Comparison of ENCODE assay signal across 36 cellular contexts in the genomic region with DNA sequence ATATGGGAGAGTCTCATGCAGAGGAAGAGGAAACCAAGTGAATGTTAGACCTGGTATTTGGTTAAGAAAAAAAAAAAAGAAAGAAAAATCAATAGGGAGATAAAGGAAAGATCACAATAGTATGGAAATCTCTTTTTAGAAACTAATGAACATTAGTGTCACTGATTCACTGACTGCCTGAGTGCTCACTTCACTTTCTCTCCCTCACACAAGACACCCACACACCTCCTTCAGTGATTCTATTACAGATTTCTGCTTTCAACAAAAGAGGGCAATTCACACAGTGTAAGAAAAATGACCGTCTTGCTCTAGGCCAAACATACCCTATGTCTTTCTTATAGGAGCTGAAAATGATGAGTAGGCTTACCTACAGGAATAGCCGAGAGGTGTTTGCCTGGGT. TPM values are rescaled to one million over a fixed set of nuclear protein-coding genes. Genes with fewer than 3 reads are reported as not detected.
A peak's percentile ranks its signal among the peaks of the same experiment; 100 is the strongest.
DNase-seq lines count a peak whose midpoint lies in the region; ATAC-seq and TF ChIP-seq lines count a peak whose summit lies in the region.
"Had no signal": no experiment of that assay in that cellular context is flagged by ENCODE, and none has a peak within 500 bp of the region (broad histone marks: within the 10 kb centered on the region; RNA-seq: fewer than 3 reads in every experiment).

No MANE protein-coding gene starts in this region.

- no peaks in the 10 kb centered on the region for H3K9me3 ChIP-seq in gastrocnemius medialis
- H3K9me3 ChIP-seq in prostate gland: no peaks in the 10 kb centered on the region
- H3K9me3 ChIP-seq: A549, BE2C, Caco-2 had no signal

- TF ChIP-seq CTCF in gastrocnemius medialis (IDR thresholded peaks at IDR 0.05 in 4 of 5, conservative IDR thresholded peaks at IDR 0.05 in 1 of 5) (no peak), prostate gland (IDR thresholded peaks at IDR 0.05) (no peak)

- TF ChIP-seq POLR2A in gastrocnemius medialis (IDR thresholded peaks at IDR 0.05) (no peak), prostate gland (IDR thresholded peaks at IDR 0.05) (no peak)

- in situ Hi-C loops in gastrocnemius medialis (cut with MboI; ENCODE audit: low sequenced_read_pairs in 4 of 4): no loop called here

- H3K4me3 Mint-ChIP-seq in stimulated activated naive B cell treated with anti-CD40 and anti-IgM and Interleukin-4, amounts not matched to agents 10 μg/mL and 1 μg/mL and 100 μg/mL, for 72 hours: no peak overlapping the region
- H3K4me3 Mint-ChIP-seq: B cell; CD14-positive monocyte; CD4-positive, alpha-beta memory T cell; CD4-positive, alpha-beta T cell; CD4-positive, CD25-positive, alpha-beta regulatory T cell; CD8-positive, alpha-beta memory T cell; CD8-positive, alpha-beta T cell had no signal

- peak; percentile 18 for DNase-seq in Ammon's horn (ENCODE audit: low spot score)
- DNase-seq in putamen (ENCODE audit: low spot score): peak; percentile 34
- no peak for DNase-seq in stimulated activated naive B cell treated with anti-CD40 and anti-IgM and Interleukin-4, amounts not matched to agents 10 μg/mL and 1 μg/mL and 100 μg/mL, for 72 hours
- peak; percentile 43 for DNase-seq in superior temporal gyrus (ENCODE audit: extremely low spot score)
- DNase-seq in pons (ENCODE audit: low spot score): no peak
- DNase-seq in gastrocnemius medialis: no peak
- no peak for DNase-seq in prostate gland (ENCODE audit: low spot score)
- DNase-seq: 8988T; ACHN; AML-193; BE2C; C1 segment of cervical spinal cord; Caco-2; Calu3; CD4-positive, alpha-beta memory T cell; CD4-positive, alpha-beta T cell; CD4-positive, CD25-positive, alpha-beta regulatory T cell; CD8-positive, alpha-beta memory T cell; CD8-positive, alpha-beta T cell; COR-L47; DMS 273 treated with DMSO at 0.1 percent for 48 hours; DMS153; DMS53; DMS79; DMS79 treated with DMSO at 0.1 percent for 48 hours; DND-41; EL had no signal

- peaks cover 0 to 2% of the 10 kb centered on the region in 2 donors for H3K9me3 Mint-ChIP-seq in stimulated activated naive B cell treated with anti-CD40 and anti-IgM and Interleukin-4, amounts not matched to agents 10 μg/mL and 1 μg/mL and 100 μg/mL, for 72 hours
- H3K9me3 Mint-ChIP-seq: CD4-positive, alpha-beta T cell; CD8-positive, alpha-beta T cell had no signal

- 61% methylated on average over 2 of the region's 2 CpGs for WGBS in prostate gland

- peak overlapping the region; percentile 10 for H3K27ac Mint-ChIP-seq in stimulated activated naive B cell treated with anti-CD40 and anti-IgM and Interleukin-4, amounts not matched to agents 10 μg/mL and 1 μg/mL and 100 μg/mL, for 72 hours
- H3K27ac Mint-ChIP-seq: B cell; CD14-positive monocyte; CD4-positive, alpha-beta memory T cell; CD4-positive, alpha-beta T cell; CD4-positive, CD25-positive, alpha-beta regulatory T cell; CD8-positive, alpha-beta memory T cell; CD8-positive, alpha-beta T cell had no signal

- peaks cover 0 to 2% of the 10 kb centered on the region in 2 donors for H3K36me3 Mint-ChIP-seq in stimulated activated naive B cell treated with anti-CD40 and anti-IgM and Interleukin-4, amounts not matched to agents 10 μg/mL and 1 μg/mL and 100 μg/mL, for 72 hours
- H3K36me3 Mint-ChIP-seq: CD14-positive monocyte; CD4-positive, alpha-beta memory T cell; CD4-positive, CD25-positive, alpha-beta regulatory T cell; CD8-positive, alpha-beta T cell had no signal

- H3K4me3 ChIP-seq in gastrocnemius medialis (no peak overlapping the region), prostate gland (no peak overlapping the region)
- H3K4me3 ChIP-seq: A549; BLaER1; BLaER1 treated with 17β-estradiol and CSF1 and Interleukin-3, amounts not matched to agents 10 nM and 100 nM had no signal

- H3K36me3 ChIP-seq in gastrocnemius medialis: no peaks in the 10 kb centered on the region
- no peaks in the 10 kb centered on the region for H3K36me3 ChIP-seq in prostate gland
- H3K36me3 ChIP-seq: BE2C; BLaER1; BLaER1 treated with 17β-estradiol and CSF1 and Interleukin-3, amounts not matched to agents 10 nM and 100 nM had no signal

- no peak for ATAC-seq in stimulated activated naive B cell treated with anti-CD40 and anti-IgM and Interleukin-4, amounts not matched to agents 10 μg/mL and 1 μg/mL and 100 μg/mL, for 72 hours (replicated peaks)
- ATAC-seq in GM21529 (IDR thresholded peaks at IDR 0.05; ENCODE audit: unreplicated experiment): no peak
- ATAC-seq in gastrocnemius medialis: no peak
- ATAC-seq: A549; CD8-positive, alpha-beta T cell had no signal

- peaks cover 15 to 27% of the 10 kb centered on the region in 2 donors for H3K27me3 Mint-ChIP-seq in stimulated activated naive B cell treated with anti-CD40 and anti-IgM and Interleukin-4, amounts not matched to agents 10 μg/mL and 1 μg/mL and 100 μg/mL, for 72 hours

- no peak overlapping the region for H3K27ac ChIP-seq in gastrocnemius medialis
- no peak overlapping the region for H3K27ac ChIP-seq in prostate gland
- H3K27ac ChIP-seq: 22Rv1; A549; BLaER1; BLaER1 treated with 17β-estradiol and CSF1 and Interleukin-3, amounts not matched to agents 10 nM and 100 nM; C4-2B had no signal

- H3K4me1 Mint-ChIP-seq in stimulated activated naive B cell treated with anti-CD40 and anti-IgM and Interleukin-4, amounts not matched to agents 10 μg/mL and 1 μg/mL and 100 μg/mL, for 72 hours: peaks cover 13 to 19% of the 10 kb centered on the region in 2 donors
- H3K4me1 Mint-ChIP-seq: CD14-positive monocyte had no signal

- intact Hi-C loops in gastrocnemius medialis (cut with DNase I; ENCODE audit: low total_unique reads) (no loop called here), prostate gland (cut with DNase I) (no loop called here)

- H3K27me3 ChIP-seq in gastrocnemius medialis (peaks cover 26 to 28% (median 27%) of the 10 kb centered on the region in 3 donors), prostate gland (replicated peaks; ENCODE audit: insufficient read depth) (no peaks in the 10 kb centered on the region)
- H3K27me3 ChIP-seq: BLaER1; BLaER1 treated with 17β-estradiol and CSF1 and Interleukin-3, amounts not matched to agents 10 nM and 100 nM had no signal

- H3K4me1 ChIP-seq in gastrocnemius medialis (no peaks in the 10 kb centered on the region), prostate gland (replicated peaks) (no peaks in the 10 kb centered on the region)
- H3K4me1 ChIP-seq: A549, BE2C, BLaER1, Caco-2 had no signal

RNA-seq across cellular contexts. Expression of a gene that starts 6.0 kb away (rescaled TPM):
- total RNA-seq in gastrocnemius medialis (under 1 TPM in 1 of 4 donors, not detected in 3; 0.04 TPM), prostate gland (1 to 10 TPM in 1 of 2 donors, under 1 TPM in 1; 0.36 to 1.5 TPM)
- total RNA-seq: A673; B cell; Calu3; CD4-positive, alpha-beta memory T cell; CD4-positive, alpha-beta T cell; CD4-positive, CD25-positive, alpha-beta regulatory T cell; CD8-positive, alpha-beta memory T cell; CD8-positive, alpha-beta T cell had no signal

Comparison
In these comparisons a context has a peak if more than half of its experiments do, and no peak if none do; other contexts are left out.
1. DNase-seq: peak in Ammon's horn (single experiment), putamen (single experiment) and superior temporal gyrus (single experiment); none in stimulated activated naive B cell treated with anti-CD40 and anti-IgM and Interleukin-4, amounts not matched to agents 10 μg/mL and 1 μg/mL and 100 μg/mL, for 72 hours (single experiment), pons (single experiment), gastrocnemius medialis (0 of 2) and prostate gland (single experiment).